ENCODE assay signal across 11 cellular contexts in the genomic region with DNA sequence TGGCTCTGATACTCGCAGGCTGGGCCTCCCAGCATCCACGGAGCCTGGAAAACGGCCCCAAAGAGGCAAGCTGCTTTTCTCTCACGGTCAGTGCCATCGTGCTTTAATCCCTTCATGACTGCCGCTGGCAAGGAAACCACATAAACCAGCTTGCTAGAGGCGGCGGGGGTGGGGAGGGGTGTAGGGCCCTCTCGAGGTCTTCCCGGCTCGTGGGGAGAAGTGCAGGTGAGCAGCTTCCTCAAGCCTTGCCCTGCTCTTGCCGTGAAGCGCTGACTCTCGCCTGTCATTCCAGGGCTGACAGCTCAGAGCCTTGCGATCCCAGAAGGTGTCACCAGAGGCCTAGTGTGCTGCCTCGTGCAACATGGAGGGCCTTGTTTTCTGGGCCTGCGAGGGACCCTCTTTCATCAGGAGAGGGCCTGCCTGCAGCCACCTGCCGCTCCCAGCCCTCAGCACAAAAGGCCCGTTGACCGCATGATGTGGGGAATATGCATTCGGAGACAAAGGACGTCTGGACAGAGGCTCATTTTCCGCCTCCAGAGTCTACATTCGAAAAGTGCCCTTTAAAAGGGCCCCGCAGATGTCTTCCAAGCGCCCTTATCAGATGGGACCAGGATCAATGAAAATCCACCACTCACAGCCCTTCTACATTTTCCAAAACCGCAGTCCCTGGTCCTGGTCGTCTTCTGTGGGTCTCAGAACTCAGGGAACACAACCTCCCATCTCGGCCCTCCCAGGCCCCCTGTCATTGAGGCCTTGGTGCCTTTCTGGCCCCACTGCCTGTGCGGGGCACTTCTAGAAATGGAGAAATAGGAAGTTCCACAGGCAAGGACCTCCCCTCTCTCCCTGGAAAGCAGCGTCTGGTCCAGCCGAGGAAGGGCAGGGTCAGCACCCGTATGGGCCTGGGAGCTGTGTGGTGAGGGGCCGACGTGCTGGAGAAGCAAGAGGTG. TPM values are rescaled to one million over a fixed set of nuclear protein-coding genes. Genes with fewer than 3 reads are reported as not detected.
DNase-seq lines count a peak whose midpoint lies in the region; ATAC-seq and TF ChIP-seq lines count a peak whose summit lies in the region.
"Had no signal": no experiment of that assay in that cellular context is flagged by ENCODE, and none has a peak within 500 bp of the region (broad histone marks: within the 10 kb centered on the region; RNA-seq: fewer than 3 reads in every experiment).

No MANE protein-coding gene starts in this region.

- peak overlapping the region; percentile 91 for H2AK9ac ChIP-seq in IMR-90 (replicated peaks; ENCODE audit: low read depth, low read length, poor library complexity)

- POLR2A ChIA-PET in A673 (lab: Charles Lee; ENCODE audit: low non-redundant PET) (no interaction called here), IMR-90 (lab: Charles Lee; ENCODE audit: unreplicated experiment) (no interaction called here)

- no TSS peak for BruUV-seq in A673 (replicated peaks; lab: Mats Ljungman, UMichigan)
- BruUV-seq in IMR-90 (replicated peaks; lab: Mats Ljungman, UMichigan): no TSS peak

- CTCF ChIA-PET in A673 (lab: Charles Lee): interaction anchor here (0.5 to 0.7 kb wide), 3 partner anchors 24 to 154 kb away, joined by 3 to 7 read pairs (median 4); no protein-coding TSS in a partner anchor
- CTCF ChIA-PET in IMR-90 (lab: Yijun Ruan, JAX): interaction anchor here (0.7 to 2.1 kb wide), 5 partner anchors 8 to 61 kb away, joined by 3 to 13 read pairs (median 5); no protein-coding TSS in a partner anchor

- in situ Hi-C loops in IMR-90 (cut with MboI; ENCODE audit: low sequenced_read_pairs): no loop called here

- TF ChIP-seq CTCF in A673 (conservative IDR thresholded peaks at IDR 0.05; ENCODE audit: low read depth, low read length) (peak; percentile 30), IMR-90 (conservative IDR thresholded peaks at IDR 0.05; ENCODE audit: low read depth, low read length) (peak; percentile 36), endothelial cell (IDR thresholded peaks at IDR 0.05; ENCODE audit: unreplicated experiment) (no peak)

- peak overlapping the region; percentile 59 for H2AK5ac ChIP-seq in IMR-90 (ENCODE audit: low read depth, low read length)

- dilution Hi-C loops in IMR-90 (cut with HindIII; ENCODE audit: low sequenced_read_pairs, unreplicated experiment): no loop called here

- H2BK20ac ChIP-seq in IMR-90 (ENCODE audit: low read depth, low read length): peak overlapping the region; percentile 15

- peak overlapping the region; percentile 3; the same call in 1 of the 2 replicates for H3K14ac ChIP-seq in IMR-90 (replicated peaks; ENCODE audit: low read depth, low read length)

- ATAC-seq in IMR-90 (ENCODE audit: low read depth) (peak; percentile 11; the same call in 1 of the 2 replicates), GM18502 (IDR thresholded peaks at IDR 0.05; ENCODE audit: poor library complexity, unreplicated experiment) (no peak), HG02759 (IDR thresholded peaks at IDR 0.05; ENCODE audit: unreplicated experiment) (no peak)

- H3K4me1 Mint-ChIP-seq in endothelial cell (ENCODE audit: unreplicated experiment): peaks cover 6% of the 10 kb centered on the region

- no peaks in the 10 kb centered on the region for H3K9me3 Mint-ChIP-seq in endothelial cell (ENCODE audit: unreplicated experiment)

- H3K4me1 ChIP-seq in A673 (ENCODE audit: insufficient read depth, low read length, poor library complexity, severe bottlenecking) (no peaks in the 10 kb centered on the region), IMR-90 (ENCODE audit: control insufficient read depth, insufficient read depth, low read length) (peaks cover 32% of the 10 kb centered on the region)
- H3K4me1 ChIP-seq: Caco-2, thyroid gland had no signal

- peak overlapping the region; percentile 27; the same call in 1 of the 2 replicates for H4K5ac ChIP-seq in IMR-90 (ENCODE audit: low read depth, low read length)

- peak overlapping the region; percentile 67 for H3K4ac ChIP-seq in IMR-90 (ENCODE audit: low read depth, low read length)

- H3K27me3 ChIP-seq in A673 (replicated peaks; ENCODE audit: insufficient read depth, low read depth, low read length, poor library complexity) (no peaks in the 10 kb centered on the region), IMR-90 (ENCODE audit: control insufficient read depth, insufficient read depth, low read length) (no peaks in the 10 kb centered on the region)
- H3K27me3 ChIP-seq: thyroid gland had no signal

- H3K4me3 Mint-ChIP-seq in endothelial cell (ENCODE audit: unreplicated experiment): peak overlapping the region; percentile 21

- H3K18ac ChIP-seq in IMR-90 (ENCODE audit: low read depth, low read length): no peak overlapping the region; the same call in 1 of the 2 replicates

- peaks cover 24 to 86% of the 10 kb centered on the region in 2 experiments for H3K79me1 ChIP-seq in IMR-90 (ENCODE audit: low read depth in 1 of 2, low read length in 2 of 2)

- no peak for DNase-seq in A673 (ENCODE audit: low spot score)
- DNase-seq in IMR-90: peak; percentile 57
- DNase-seq in endothelial cell (ENCODE audit: low spot score): no peak
- DNase-seq in midbrain (lab: John Stamatoyannopoulos, UW): peak; percentile 68
- no peak for DNase-seq in stimulated activated CD4-positive, alpha-beta T cell treated with anti-CD3 and anti-CD28 coated beads, Interleukin-15, amount 100 ng/mL, for 24 hours
- DNase-seq in stimulated activated naive CD4-positive, alpha-beta T cell (lab: John Stamatoyannopoulos, UW): no peak
- DNase-seq: MV-4-11, thyroid gland had no signal

- peak overlapping the region; percentile 14 for H3K23ac ChIP-seq in IMR-90 (ENCODE audit: low read depth, low read length)

- H4K91ac ChIP-seq in IMR-90 (ENCODE audit: insufficient read depth, low read depth, low read length): peak overlapping the region; percentile 58

- no peak overlapping the region for H3K56ac ChIP-seq in IMR-90 (ENCODE audit: extremely low read depth, insufficient read depth, low read length)

- H3K9me1 ChIP-seq in IMR-90 (ENCODE audit: insufficient read depth, low read length): peaks cover 21% of the 10 kb centered on the region

- H4K8ac ChIP-seq in IMR-90 (ENCODE audit: low read depth in 2 of 2, low read length in 2 of 2): peak overlapping the region; percentile 22 to 39; a peak in 2 of 4 replicates

- H3K4me3 ChIP-seq in A673 (ENCODE audit: low read depth, low read length, poor library complexity, severe bottlenecking): no peak overlapping the region
- no peak overlapping the region for H3K4me3 ChIP-seq in IMR-90 (ENCODE audit: insufficient read depth, low read depth, low read length)
- H3K4me3 ChIP-seq: thyroid gland had no signal

- 26% methylated on average over 15 of the region's 35 CpGs; no CpG with 5 or more reads in 1 of the 2 experiments for WGBS in IMR-90 (ENCODE audit: extremely low coverage in 2 of 2, insufficient read length in 1 of 2), 2 experiments

- H3K4me2 ChIP-seq in IMR-90 (ENCODE audit: low read depth, low read length): no peak overlapping the region; the same call in 1 of the 2 replicates

- intact Hi-C loops in A673 (cut with micrococcal nuclease; ENCODE audit: unreplicated experiment): no loop called here
- intact Hi-C loops in IMR-90 (cut with micrococcal nuclease): loop anchor here (2.0 kb wide), 1 partner anchor 28 kb away; no protein-coding TSS in a partner anchor

- peak overlapping the region; percentile 22 for H2BK5ac ChIP-seq in IMR-90 (ENCODE audit: low read depth, low read length, poor library complexity, severe bottlenecking)

- no peak overlapping the region for H3K27ac Mint-ChIP-seq in endothelial cell (ENCODE audit: unreplicated experiment)

- peak overlapping the region; percentile 44 for H2AFZ ChIP-seq in IMR-90 (replicated peaks; ENCODE audit: low read length, poor library complexity)

- TF ChIP-seq POLR2A in IMR-90 (IDR thresholded peaks at IDR 0.05; ENCODE audit: low read depth, low read length): no peak

- peaks cover 34% of the 10 kb centered on the region for H3K36me3 Mint-ChIP-seq in endothelial cell (ENCODE audit: low read depth, unreplicated experiment)

- no peaks in the 10 kb centered on the region for H3K9me3 ChIP-seq in A673 (ENCODE audit: low read depth, low read length, poor library complexity, severe bottlenecking)
- H3K9me3 ChIP-seq in IMR-90 (ENCODE audit: control insufficient read depth, insufficient read depth, low read length): no peaks in the 10 kb centered on the region
- H3K9me3 ChIP-seq: Caco-2, thyroid gland had no signal

- peak; percentile 48; the same call in 1 of the 2 replicates for TF ChIP-seq RAD21 in IMR-90 (IDR thresholded peaks at IDR 0.05; ENCODE audit: low read length)

- peaks cover 46% of the 10 kb centered on the region for H3K36me3 ChIP-seq in A673 (ENCODE audit: insufficient read depth, low read length, poor library complexity, severe bottlenecking)
- peaks cover 56% of the 10 kb centered on the region for H3K36me3 ChIP-seq in IMR-90 (ENCODE audit: control insufficient read depth, insufficient read depth, low read length)

- H2BK15ac ChIP-seq in IMR-90 (ENCODE audit: low read depth, low read length): 0 out of 3 replicates have a peak overlapping the region, but pooled peaks have one; percentile 17

- peaks cover 21% of the 10 kb centered on the region for H3K27me3 Mint-ChIP-seq in endothelial cell (ENCODE audit: unreplicated experiment)

- H3K9ac ChIP-seq in IMR-90 (ENCODE audit: low read depth, low read length): peak overlapping the region; percentile 22; the same call in 1 of the 2 replicates

- H2BK120ac ChIP-seq in IMR-90 (ENCODE audit: low read depth, low read length): peak overlapping the region; percentile 47; the same call in 1 of the 2 replicates

- peaks cover 55% of the 10 kb centered on the region for H4K20me1 ChIP-seq in IMR-90 (ENCODE audit: insufficient read depth, low read length)

- no peak overlapping the region for H3K27ac ChIP-seq in A673 (ENCODE audit: low read depth, low read length, poor library complexity, severe bottlenecking)
- peak overlapping the region; percentile 59; the same call in 1 of the 2 replicates for H3K27ac ChIP-seq in IMR-90 (ENCODE audit: insufficient read depth, low read length)
- H3K27ac ChIP-seq: thyroid gland had no signal

TF ChIP-seq in IMR-90, 13 proteins besides CTCF, POLR2A, EP300 and RAD21 (continues in another document):
- no peak for TF ChIP-seq CHD1 (IDR thresholded peaks at IDR 0.05; ENCODE audit: low read depth, low read length)
- no peak for TF ChIP-seq SMC3 (IDR thresholded peaks at IDR 0.05; ENCODE audit: low read depth, low read length)
- no peak for TF ChIP-seq MXI1 (IDR thresholded peaks at IDR 0.05; ENCODE audit: borderline replicate concordance, low read depth, low read length)
- no peak for TF ChIP-seq RFX5 (IDR thresholded peaks at IDR 0.05; ENCODE audit: low read depth, low read length)
- TF ChIP-seq MAZ (IDR thresholded peaks at IDR 0.05; ENCODE audit: borderline replicate concordance, low read depth, low read length): no peak
- TF ChIP-seq CEBPB (IDR thresholded peaks at IDR 0.05; ENCODE audit: low read depth, low read length): no peak

RNA-seq across cellular contexts. Expression of gene ZRANB1, which starts 58.7 kb away (rescaled TPM):
- total RNA-seq in A673 (2021) (22.1 and 22.6 TPM in 2 replicates), IMR-90 (2012; rRNA removed) (24.7 and 30.3 TPM in 2 replicates), endothelial cell (ENCODE audit: unreplicated experiment) (22.4 TPM)
- 9.1 and 11.2 TPM in 2 replicates for polyA plus RNA-seq in IMR-90 (2012; rRNA removed)
- polyA plus RNA-seq in IMR-90 (2012; cell fraction: cytosol; rRNA removed): 3.0 and 4.6 TPM in 2 replicates
- 2.6 and 15.3 TPM in 2 replicates for polyA plus RNA-seq in IMR-90 (2012; cell fraction: nucleus; rRNA removed; ENCODE audit: low replicate concordance)

Comparison
In these comparisons a context has a peak if more than half of its experiments do, and no peak if none do; other contexts are left out.
1. DNase-seq: peak in IMR-90 (single experiment) and midbrain (single experiment); none in A673 (single experiment), endothelial cell (single experiment), stimulated activated CD4-positive, alpha-beta T cell treated with anti-CD3 and anti-CD28 coated beads, Interleukin-15, amount 100 ng/mL, for 24 hours (single experiment) and stimulated activated naive CD4-positive, alpha-beta T cell (0 of 6).